ENCODE assay signal across 16 cellular contexts in the genomic region with DNA sequence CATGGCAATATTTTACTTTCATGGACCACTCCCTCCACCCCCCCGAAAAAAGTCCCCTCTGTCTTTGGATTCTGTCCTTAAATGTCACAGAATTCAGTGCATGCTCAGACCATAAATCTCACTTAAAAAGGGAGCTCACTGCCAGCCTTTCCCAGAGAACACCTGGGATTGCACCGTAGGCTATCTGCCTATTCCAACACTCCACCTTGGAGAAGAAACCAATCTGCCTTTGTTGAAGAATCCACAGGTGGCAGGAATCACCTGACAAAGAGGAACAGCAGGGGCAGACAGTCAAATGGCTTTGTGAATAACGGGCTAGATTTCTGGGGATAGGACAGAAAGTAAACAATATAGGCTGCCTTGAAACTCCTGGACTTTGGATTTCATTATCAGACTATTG.
"Had no signal": no experiment of that assay in that cellular context is flagged by ENCODE, and none has a peak within 500 bp of the region (broad histone marks: within the 10 kb centered on the region; RNA-seq: fewer than 3 reads in every experiment).

No MANE protein-coding gene starts in this region.

- H3K27me3 Mint-ChIP-seq: activated CD4-positive, alpha-beta memory T cell treated with anti-CD3 and anti-CD28 coated beads for 36 hours; activated naive CD8-positive, alpha-beta T cell; dendritic cell treated with granulocyte-macrophage colony-stimulating factor and Interleukin-4, amounts not matched to agents 40 ng/mL and 50 ng/mL, for 4 days; stimulated activated naive CD8-positive, alpha-beta T cell treated with anti-CD3 and anti-CD28 coated beads, Interleukin-15, amount 100 ng/mL, for 72 hours had no signal

- H3K4me2 ChIP-seq: hepatocyte had no signal

- H3K36me3 ChIP-seq: neutrophil had no signal

- ATAC-seq: stimulated activated naive CD8-positive, alpha-beta T cell treated with anti-CD3 and anti-CD28 coated beads, Interleukin-15, amount 100 ng/mL, for 72 hours had no signal

- DNase-seq: activated CD4-positive, alpha-beta memory T cell treated with anti-CD3 and anti-CD28 coated beads for 36 hours; activated CD4-positive, alpha-beta T cell treated with anti-CD3 and anti-CD28 coated beads for 1 hour; activated gamma-delta T cell; activated T-cell treated with anti-CD3 and anti-CD28 coated beads, Interleukin-2, amount 50 U/mL, for 48 hours; cerebellar nuclear complex; erythroblast; naive B cell; retina; stimulated activated CD4-positive, alpha-beta T cell treated with anti-CD3 and anti-CD28 coated beads, Interleukin-15, amount 100 ng/mL, for 24 hours; stimulated activated CD4-positive, alpha-beta T cell treated with anti-CD3 and anti-CD28 coated beads, Interleukin-4, amount 100 ng/mL, for 4 hours; stimulated activated naive CD8-positive, alpha-beta T cell treated with anti-CD3 and anti-CD28 coated beads, Interleukin-15, amount 100 ng/mL, for 72 hours had no signal

- H2AFZ ChIP-seq: hepatocyte had no signal

- H3K4me3 ChIP-seq: hepatocyte, lung had no signal

- H3K4me1 Mint-ChIP-seq: naive B cell; stimulated activated naive CD8-positive, alpha-beta T cell treated with anti-CD3 and anti-CD28 coated beads, Interleukin-15, amount 100 ng/mL, for 72 hours had no signal

- H3K36me3 Mint-ChIP-seq: activated CD4-positive, alpha-beta memory T cell treated with anti-CD3 and anti-CD28 coated beads for 36 hours; activated naive CD8-positive, alpha-beta T cell; naive B cell had no signal

- H3K27me3 ChIP-seq: hepatocyte, neutrophil had no signal

- H3K4me3 Mint-ChIP-seq: activated CD4-positive, alpha-beta memory T cell treated with anti-CD3 and anti-CD28 coated beads for 36 hours; activated naive CD8-positive, alpha-beta T cell; dendritic cell treated with granulocyte-macrophage colony-stimulating factor and Interleukin-4, amounts not matched to agents 40 ng/mL and 50 ng/mL, for 4 days; naive B cell; stimulated activated naive CD8-positive, alpha-beta T cell treated with anti-CD3 and anti-CD28 coated beads, Interleukin-15, amount 100 ng/mL, for 72 hours had no signal

- H3K79me2 ChIP-seq: hepatocyte had no signal

- H3K9me3 ChIP-seq: neutrophil had no signal

- H3K27ac ChIP-seq: hepatocyte, neutrophil had no signal

- H3K27ac Mint-ChIP-seq: activated CD4-positive, alpha-beta memory T cell treated with anti-CD3 and anti-CD28 coated beads for 36 hours; activated naive CD8-positive, alpha-beta T cell; dendritic cell treated with granulocyte-macrophage colony-stimulating factor and Interleukin-4, amounts not matched to agents 40 ng/mL and 50 ng/mL, for 4 days; naive B cell had no signal

- H3K9me3 Mint-ChIP-seq: activated CD4-positive, alpha-beta memory T cell treated with anti-CD3 and anti-CD28 coated beads for 36 hours; dendritic cell treated with granulocyte-macrophage colony-stimulating factor and Interleukin-4, amounts not matched to agents 40 ng/mL and 50 ng/mL, for 4 days had no signal
